8 cellular contexts compared by ENCODE assay signal in the genomic region with DNA sequence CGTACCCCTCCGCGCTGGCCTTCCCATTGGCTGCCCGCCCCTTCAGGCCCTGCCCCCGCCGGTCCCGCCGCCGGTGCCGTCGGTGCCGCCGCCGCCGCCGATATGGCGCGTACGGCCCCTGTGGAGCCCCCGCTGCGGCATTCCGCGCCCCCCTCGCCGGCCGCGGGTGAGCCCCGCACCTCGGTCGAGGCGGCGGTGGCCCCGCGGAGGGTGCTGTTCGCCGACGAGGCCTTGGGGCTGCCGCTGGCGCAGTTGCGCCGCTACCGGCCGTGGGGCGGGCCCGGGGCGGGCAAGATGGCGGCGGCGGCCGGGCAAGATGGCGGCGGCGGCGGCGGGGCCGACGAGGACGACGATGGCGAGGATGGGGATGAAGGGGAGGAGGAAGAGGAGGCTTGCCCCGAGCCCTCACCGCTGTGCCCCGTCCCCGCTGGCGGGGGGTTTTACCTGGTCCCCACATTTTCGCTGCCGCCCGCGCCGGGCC. TPM values are rescaled to one million over a fixed set of nuclear protein-coding genes. Genes with fewer than 3 reads are reported as not detected.
A peak's percentile ranks its signal among the peaks of the same experiment; 100 is the strongest.
DNase-seq lines count a peak whose midpoint lies in the region; ATAC-seq and TF ChIP-seq lines count a peak whose summit lies in the region.

A gene with protein sequence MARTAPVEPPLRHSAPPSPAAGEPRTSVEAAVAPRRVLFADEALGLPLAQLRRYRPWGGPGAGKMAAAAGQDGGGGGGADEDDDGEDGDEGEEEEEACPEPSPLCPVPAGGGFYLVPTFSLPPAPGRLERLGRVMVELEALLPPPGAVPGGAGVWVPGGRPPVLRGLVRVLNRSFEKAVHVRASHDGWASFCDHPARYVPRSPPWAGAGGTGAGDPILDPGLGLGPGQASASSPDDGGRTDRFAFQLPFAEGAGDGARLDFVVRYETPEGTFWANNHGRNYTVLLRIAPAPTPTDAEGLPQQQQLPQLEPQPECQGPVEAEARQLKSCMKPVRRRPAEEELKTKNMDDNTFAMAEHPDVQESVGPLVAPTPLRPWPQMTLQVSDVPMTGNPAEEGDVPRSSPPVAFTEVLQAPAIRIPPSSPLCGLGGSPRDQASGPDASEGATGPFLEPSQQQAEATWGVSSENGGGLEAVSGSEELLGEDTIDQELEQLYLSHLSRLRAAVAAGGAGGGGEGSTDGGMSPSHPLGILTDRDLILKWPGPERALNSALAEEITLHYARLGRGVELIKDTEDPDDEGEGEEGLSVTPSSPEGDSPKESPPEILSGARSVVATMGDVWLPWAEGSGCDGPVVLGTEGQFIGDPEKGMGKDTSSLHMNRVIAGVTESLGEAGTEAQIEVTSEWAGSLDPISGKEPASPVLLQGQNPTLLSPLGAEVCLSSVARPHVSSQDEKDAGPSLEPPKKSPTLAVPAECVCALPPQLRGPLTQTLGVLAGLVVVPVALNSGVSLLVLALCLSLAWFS (plus strand): TSS at position 26 of the 481 bp plus-strand sequence. CDS start 77 bp downstream, at position 103.

- H3K4me3 Mint-ChIP-seq in activated naive CD8-positive, alpha-beta T cell treated with anti-CD3 and anti-CD28 coated beads, Interleukin-2, amount 10 ng/mL, durations not matched to agents 7 days and 5 days, result peak within 1 kb of the TSS; percentile 92
- H3K4me3 Mint-ChIP-seq in stimulated activated effector memory CD8-positive, alpha-beta T cell treated with anti-CD3 and anti-CD28 coated beads, Interleukin-12 subunit alpha, Interleukin-12 subunit beta, amount 100 ng/mL, for 72 hours, result peak within 1 kb of the TSS; percentile 80

- H3K36me3 ChIP-seq in ACC112 (ENCODE audit: insufficient read depth, low read length) (no peaks in the 10 kb centered on the region), iPS-18a (ENCODE audit: control insufficient read depth, low read depth, low read length) (no peaks in the 10 kb centered on the region)

- no peaks in the 10 kb centered on the region for H3K27me3 ChIP-seq in ACC112 (ENCODE audit: insufficient read depth, low read length)
- no peaks in the 10 kb centered on the region for H3K27me3 ChIP-seq in iPS-18a (ENCODE audit: control insufficient read depth, insufficient read depth, low read length)

- H3K9ac ChIP-seq in iPS-18a (ENCODE audit: low read length), result peak within 1 kb of the TSS; percentile 78

- H2AFZ ChIP-seq in ACC112 (ENCODE audit: low read length, unreplicated experiment), result peak within 1 kb of the TSS; percentile 86

- H3K36me3 Mint-ChIP-seq in activated naive CD8-positive, alpha-beta T cell treated with anti-CD3 and anti-CD28 coated beads, Interleukin-2, amount 10 ng/mL, durations not matched to agents 7 days and 5 days, result peaks cover 7% of the 10 kb centered on the region
- H3K36me3 Mint-ChIP-seq in stimulated activated effector memory CD8-positive, alpha-beta T cell treated with anti-CD3 and anti-CD28 coated beads, Interleukin-12 subunit alpha, Interleukin-12 subunit beta, amount 100 ng/mL, for 72 hours, result peaks cover 40% of the 10 kb centered on the region

- peaks cover 16% of the 10 kb centered on the region for H3K4me1 ChIP-seq in ACC112 (ENCODE audit: control insufficient read depth, insufficient read depth, low read length, unreplicated experiment)
- peaks cover 4% of the 10 kb centered on the region for H3K4me1 ChIP-seq in iPS-18a (ENCODE audit: control insufficient read depth, low read depth, low read length)

- no peak for DNase-seq in activated naive CD8-positive, alpha-beta T cell treated with anti-CD3 and anti-CD28 coated beads, Interleukin-2, amount 10 ng/mL, durations not matched to agents 7 days and 5 days
- DNase-seq in stimulated activated effector memory CD8-positive, alpha-beta T cell treated with anti-CD3 and anti-CD28 coated beads, Interleukin-12 subunit alpha, Interleukin-12 subunit beta, amount 100 ng/mL, for 72 hours (ENCODE audit: low spot score in 2 of 2), result no peak
- no peak for DNase-seq in erythroblast (lab: John Stamatoyannopoulos, UW)
- DNase-seq in NK-92 treated with Interleukin-12 subunit alpha and Interleukin-12 subunit beta, amount 100 ng/mL, for 24 hours (lab: John Stamatoyannopoulos, UW), result no peak

- peak within 1 kb of the TSS; percentile 79 for H3K4me3 ChIP-seq in ACC112 (ENCODE audit: low read depth, low read length)
- peak within 1 kb of the TSS; percentile 67 for H3K4me3 ChIP-seq in iPS-18a (ENCODE audit: low read length)

- H3K9me3 Mint-ChIP-seq in activated naive CD8-positive, alpha-beta T cell treated with anti-CD3 and anti-CD28 coated beads, Interleukin-2, amount 10 ng/mL, durations not matched to agents 7 days and 5 days, result no peaks in the 10 kb centered on the region
- H3K9me3 Mint-ChIP-seq in stimulated activated effector memory CD8-positive, alpha-beta T cell treated with anti-CD3 and anti-CD28 coated beads, Interleukin-12 subunit alpha, Interleukin-12 subunit beta, amount 100 ng/mL, for 72 hours, result no peaks in the 10 kb centered on the region

- no peak for TF ChIP-seq POLR2A in erythroblast (IDR thresholded peaks at IDR 0.05; ENCODE audit: low read length)

- peak within 1 kb of the TSS; percentile 89 for H3K27ac ChIP-seq in ACC112 (ENCODE audit: low read depth, low read length)
- H3K27ac ChIP-seq in iPS-18a (ENCODE audit: low read length), result peak within 1 kb of the TSS; percentile 86

- peaks cover 5% of the 10 kb centered on the region for H3K9me3 ChIP-seq in iPS-18a (ENCODE audit: control insufficient read depth, low read depth, low read length)

- ATAC-seq in GM19324 (IDR thresholded peaks at IDR 0.05; ENCODE audit: low FRiP score, unreplicated experiment) (peak; percentile 28), HG03196 (IDR thresholded peaks at IDR 0.05; ENCODE audit: unreplicated experiment) (peak; percentile 16)
- ATAC-seq in activated naive CD8-positive, alpha-beta T cell treated with anti-CD3 and anti-CD28 coated beads, Interleukin-2, amount 10 ng/mL, durations not matched to agents 7 days and 5 days (ENCODE audit: low read depth), result peak; percentile 4
- ATAC-seq in stimulated activated effector memory CD8-positive, alpha-beta T cell treated with anti-CD3 and anti-CD28 coated beads, Interleukin-12 subunit alpha, Interleukin-12 subunit beta, amount 100 ng/mL, for 72 hours, result peak; percentile 17

- H3K4me1 Mint-ChIP-seq in activated naive CD8-positive, alpha-beta T cell treated with anti-CD3 and anti-CD28 coated beads, Interleukin-2, amount 10 ng/mL, durations not matched to agents 7 days and 5 days, result peaks cover 37% of the 10 kb centered on the region
- H3K4me1 Mint-ChIP-seq in stimulated activated effector memory CD8-positive, alpha-beta T cell treated with anti-CD3 and anti-CD28 coated beads, Interleukin-12 subunit alpha, Interleukin-12 subunit beta, amount 100 ng/mL, for 72 hours, result peaks cover 53% of the 10 kb centered on the region

- H3K27me3 Mint-ChIP-seq in activated naive CD8-positive, alpha-beta T cell treated with anti-CD3 and anti-CD28 coated beads, Interleukin-2, amount 10 ng/mL, durations not matched to agents 7 days and 5 days, result no peaks in the 10 kb centered on the region

- POLR2A ChIA-PET in activated naive CD8-positive, alpha-beta T cell treated with anti-CD3 and anti-CD28 coated beads, Interleukin-2, amount 10 ng/mL, durations not matched to agents 7 days and 5 days (lab: Charles Lee), result interaction anchor here (0.8 to 2.2 kb wide), 8 partner anchors 11 to 468 kb away, joined by 3 to 14 read pairs (median 6); a partner anchor contains a TSS

- peak within 1 kb of the TSS; percentile 96 for H3K27ac Mint-ChIP-seq in activated naive CD8-positive, alpha-beta T cell treated with anti-CD3 and anti-CD28 coated beads, Interleukin-2, amount 10 ng/mL, durations not matched to agents 7 days and 5 days
- H3K27ac Mint-ChIP-seq in stimulated activated effector memory CD8-positive, alpha-beta T cell treated with anti-CD3 and anti-CD28 coated beads, Interleukin-12 subunit alpha, Interleukin-12 subunit beta, amount 100 ng/mL, for 72 hours, result peak within 1 kb of the TSS; percentile 96

- peaks cover 32% of the 10 kb centered on the region for H3K79me2 ChIP-seq in ACC112 (ENCODE audit: control insufficient read depth, insufficient read depth, low read length, unreplicated experiment)

RNA-seq across cellular contexts. Expression of the gene that starts here (rescaled TPM):
- total RNA-seq in activated naive CD8-positive, alpha-beta T cell treated with anti-CD3 and anti-CD28 coated beads, Interleukin-2, amount 10 ng/mL, durations not matched to agents 7 days and 5 days, result 10 to 100 TPM; 12.7 to 13.2 TPM
